8 cellular contexts compared by ENCODE assay signal in genomic region chr10:64477791-64478190, GRCh38.
"Had no signal": no experiment of that assay in that cellular context is flagged by ENCODE, and none has a peak within 500 bp of the region (broad histone marks: within the 10 kb centered on the region; RNA-seq: fewer than 3 reads in every experiment).

No MANE protein-coding gene starts in this region.

- H3K4me1 ChIP-seq: HAP-1 had no signal

- DNase-seq: KG1 had no signal

- H3K4me3 ChIP-seq: GM23338, HAP-1 had no signal

- H3K4me2 ChIP-seq: GM23338 had no signal

- H2AFZ ChIP-seq: GM23338 had no signal

- FAIRE-seq: H1, H54, HepG2 had no signal

- H3K27ac ChIP-seq: HL-60 had no signal

- ATAC-seq: GM23338, HCT116, HepG2 had no signal

- H3K9me3 ChIP-seq: HAP-1 had no signal

- H3K36me3 ChIP-seq: HAP-1 had no signal
